Comparison of ENCODE assay signal across 8 cellular contexts in the genomic region with DNA sequence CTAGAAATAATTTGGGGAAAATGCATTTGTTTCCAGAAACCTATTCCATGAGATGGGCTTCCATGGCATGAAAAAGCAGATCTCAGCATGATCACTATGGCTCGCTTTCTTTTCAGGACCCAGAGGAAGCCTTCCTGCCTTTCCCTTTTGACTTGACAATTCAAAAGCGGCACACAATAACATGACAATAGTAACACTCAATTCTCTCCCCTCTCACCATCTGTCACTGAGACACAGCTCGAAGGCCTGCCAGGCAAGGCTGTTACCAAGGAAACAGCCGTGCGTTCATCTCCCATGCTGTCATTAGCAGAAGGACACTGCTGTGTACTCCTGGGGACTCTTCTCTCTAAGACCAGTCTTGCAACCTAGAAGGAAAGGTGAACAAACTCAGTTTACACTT.
A peak's percentile ranks its signal among the peaks of the same experiment; 100 is the strongest.
DNase-seq lines count a peak whose midpoint lies in the region; ATAC-seq and TF ChIP-seq lines count a peak whose summit lies in the region.
"Not testable (repeated sequence)": the region's sequence is repeated elsewhere in the genome, so short reads cannot be mapped to it uniquely, and the experiment has no call there.

No MANE protein-coding gene starts in this region.

- H3K9me3 Mint-ChIP-seq in WTC11, result not testable (repeated sequence)

- H3K4me1 Mint-ChIP-seq in WTC11, result not testable (repeated sequence)

- POLR2A ChIA-PET in WTC11 (lab: Charles Lee), result not testable (repeated sequence)

- H3K4me3 Mint-ChIP-seq in WTC11, result not testable (repeated sequence)

- not testable (repeated sequence) for TF ChIP-seq CTCF in WTC11 (IDR thresholded peaks at IDR 0.05)

- ATAC-seq in WTC11, result peak; percentile 71

- CTCF ChIA-PET in WTC11 (lab: Charles Lee), result not testable (repeated sequence)

- not testable (repeated sequence) for H3K27me3 Mint-ChIP-seq in WTC11 (ENCODE audit: low read depth)

- H3K27ac Mint-ChIP-seq in WTC11, result not testable (repeated sequence)

- not testable (repeated sequence) for H3K36me3 Mint-ChIP-seq in WTC11

- DNase-seq in DMS 273 treated with DMSO at 0.1 percent for 48 hours (lab: John Stamatoyannopoulos, UW), result peak; percentile 7
- DNase-seq in NCI-H1092 (lab: John Stamatoyannopoulos, UW), result peak; percentile 7
- peak; percentile 1 to 60 for DNase-seq in NCI-H2081 (lab: John Stamatoyannopoulos, UW)
- DNase-seq in NCI-H2227 (lab: John Stamatoyannopoulos, UW; ENCODE audit: unreplicated experiment), result peak; percentile 49
- DNase-seq in NCI-H69 (lab: John Stamatoyannopoulos, UW), result peak; percentile 61
- DNase-seq in WTC11 (ENCODE audit: low spot score), result not testable (repeated sequence)
- DNase-seq in midbrain (lab: John Stamatoyannopoulos, UW), result peak; percentile 14
- DNase-seq in retina, result peak; percentile 55
